In the genomic region with DNA sequence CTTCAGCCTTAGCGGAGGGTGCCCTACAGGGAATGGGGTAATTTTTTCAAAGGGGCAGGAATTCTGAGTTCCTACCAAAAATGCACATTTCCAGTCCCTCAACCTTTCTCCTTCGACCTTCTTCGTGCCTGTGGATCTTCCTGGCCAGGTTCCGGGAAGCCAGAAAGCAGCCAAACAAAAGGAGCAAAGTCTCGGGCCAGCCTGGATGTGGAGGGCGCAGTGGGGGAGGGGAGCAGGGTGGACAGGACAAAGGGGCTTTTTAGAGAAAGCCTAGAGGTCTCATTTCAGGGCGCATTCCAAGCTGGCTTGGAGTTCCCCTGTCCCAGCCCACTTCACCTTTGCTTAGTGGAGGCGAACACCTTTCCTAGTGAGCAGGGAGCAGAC, we compare ENCODE assay signal across 9 cellular contexts. TPM values are rescaled to one million over a fixed set of nuclear protein-coding genes. Genes with fewer than 3 reads are reported as not detected.
DNase-seq lines count a peak whose midpoint lies in the region; ATAC-seq and TF ChIP-seq lines count a peak whose summit lies in the region.
"Had no signal": no experiment of that assay in that cellular context is flagged by ENCODE, and none has a peak within 500 bp of the region (broad histone marks: within the 10 kb centered on the region; RNA-seq: fewer than 3 reads in every experiment).

No MANE protein-coding gene starts in this region.

- H3K36me3 ChIP-seq in H7 (replicated peaks; ENCODE audit: control insufficient read depth, insufficient read depth, low read length) (no peaks in the 10 kb centered on the region), iPS-18a (ENCODE audit: control insufficient read depth, low read depth, low read length) (no peaks in the 10 kb centered on the region)

- DNase-seq in H7 (peak; percentile 87), WTC11 (ENCODE audit: low spot score) (peak; percentile 76), skeletal muscle cell (ENCODE audit: low read depth) (no peak), NCI-H226 (no peak)
- DNase-seq: stimulated activated CD4-positive, alpha-beta T cell treated with anti-CD3 and anti-CD28 coated beads, Interleukin-1b, Interleukin-23, amount 100 ng/mL, for 48 hours had no signal

- no peak for TF ChIP-seq CTCF in WTC11 (IDR thresholded peaks at IDR 0.05)

- peaks cover 74% of the 10 kb centered on the region for H3K4me1 Mint-ChIP-seq in WTC11

- H3K27ac Mint-ChIP-seq in WTC11, result peak overlapping the region; percentile 94

- CTCF ChIA-PET in WTC11 (lab: Charles Lee), result interaction anchor here (0.6 to 4.1 kb wide), 10 partner anchors 14 to 270 kb away, joined by 3 to 19 read pairs (median 7); a partner anchor contains a TSS

- peak overlapping the region; percentile 88 for H3K4me3 Mint-ChIP-seq in WTC11

- no peaks in the 10 kb centered on the region for H3K9me3 Mint-ChIP-seq in WTC11

- POLR2A ChIA-PET in WTC11 (lab: Charles Lee), result interaction anchor here (0.6 to 1.7 kb wide), 2 partner anchors 18 to 106 kb away, joined by 3 to 8 read pairs; no protein-coding TSS in a partner anchor

- peak overlapping the region; percentile 99 for H3K9ac ChIP-seq in iPS-18a (ENCODE audit: low read length)

- no peaks in the 10 kb centered on the region for H3K9me3 ChIP-seq in iPS-18a (ENCODE audit: control insufficient read depth, low read depth, low read length)

- H3K27me3 Mint-ChIP-seq in WTC11 (ENCODE audit: low read depth), result peaks cover 3% of the 10 kb centered on the region; the same call in 1 of the 2 replicates

- no peaks in the 10 kb centered on the region for H3K36me3 Mint-ChIP-seq in WTC11

- peak overlapping the region; percentile 68 for H3K4me3 ChIP-seq in H7 (ENCODE audit: insufficient read depth, low read depth, low read length)
- peak overlapping the region; percentile 80 for H3K4me3 ChIP-seq in iPS-18a (ENCODE audit: low read length)
- peak overlapping the region; percentile 52 for H3K4me3 ChIP-seq in skeletal muscle cell (ENCODE audit: low read depth, low read length)

- peaks cover 60% of the 10 kb centered on the region for H3K4me1 ChIP-seq in iPS-18a (ENCODE audit: control insufficient read depth, low read depth, low read length)

- ATAC-seq in WTC11 (peak; percentile 46), esophagus mucosa (no peak), HG02623 (IDR thresholded peaks at IDR 0.05; ENCODE audit: unreplicated experiment) (no peak)
- no peak for ATAC-seq in activated CD4-positive, CD25-positive, alpha-beta regulatory T cell treated with anti-CD3 and anti-CD28 coated beads, Interleukin-2, amount 50 U/mL, for 24 hours

- H3K27ac ChIP-seq in iPS-18a (ENCODE audit: low read length), result peak overlapping the region; percentile 96

- 0 out of 2 replicates have a peak, but pooled peaks cover 1% of the 10 kb centered on the region for H3K27me3 ChIP-seq in H7 (ENCODE audit: control insufficient read depth, insufficient read depth, low read length)
- no peaks in the 10 kb centered on the region for H3K27me3 ChIP-seq in iPS-18a (ENCODE audit: control insufficient read depth, insufficient read depth, low read length)

TF ChIP-seq in WTC11, 78 proteins besides CTCF, POLR2A, EP300 and RAD21:
- TF ChIP-seq ZNF317 (CRISPR knock-in tag; IDR thresholded peaks at IDR 0.05; ENCODE audit: borderline replicate concordance, low read depth), result no peak
- TF ChIP-seq, protein P1, sequence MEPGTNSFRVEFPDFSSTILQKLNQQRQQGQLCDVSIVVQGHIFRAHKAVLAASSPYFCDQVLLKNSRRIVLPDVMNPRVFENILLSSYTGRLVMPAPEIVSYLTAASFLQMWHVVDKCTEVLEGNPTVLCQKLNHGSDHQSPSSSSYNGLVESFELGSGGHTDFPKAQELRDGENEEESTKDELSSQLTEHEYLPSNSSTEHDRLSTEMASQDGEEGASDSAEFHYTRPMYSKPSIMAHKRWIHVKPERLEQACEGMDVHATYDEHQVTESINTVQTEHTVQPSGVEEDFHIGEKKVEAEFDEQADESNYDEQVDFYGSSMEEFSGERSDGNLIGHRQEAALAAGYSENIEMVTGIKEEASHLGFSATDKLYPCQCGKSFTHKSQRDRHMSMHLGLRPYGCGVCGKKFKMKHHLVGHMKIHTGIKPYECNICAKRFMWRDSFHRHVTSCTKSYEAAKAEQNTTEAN (CRISPR knock-in tag; IDR thresholded peaks at IDR 0.05), result no peak
- peak; percentile 70; the same call in 1 of the 2 replicates for TF ChIP-seq ETV6 (CRISPR knock-in tag; IDR thresholded peaks at IDR 0.05)
- peak; percentile 17; the same call in 1 of the 2 replicates for TF ChIP-seq ZNF423 (CRISPR knock-in tag; IDR thresholded peaks at IDR 0.05)
- TF ChIP-seq, protein P2, sequence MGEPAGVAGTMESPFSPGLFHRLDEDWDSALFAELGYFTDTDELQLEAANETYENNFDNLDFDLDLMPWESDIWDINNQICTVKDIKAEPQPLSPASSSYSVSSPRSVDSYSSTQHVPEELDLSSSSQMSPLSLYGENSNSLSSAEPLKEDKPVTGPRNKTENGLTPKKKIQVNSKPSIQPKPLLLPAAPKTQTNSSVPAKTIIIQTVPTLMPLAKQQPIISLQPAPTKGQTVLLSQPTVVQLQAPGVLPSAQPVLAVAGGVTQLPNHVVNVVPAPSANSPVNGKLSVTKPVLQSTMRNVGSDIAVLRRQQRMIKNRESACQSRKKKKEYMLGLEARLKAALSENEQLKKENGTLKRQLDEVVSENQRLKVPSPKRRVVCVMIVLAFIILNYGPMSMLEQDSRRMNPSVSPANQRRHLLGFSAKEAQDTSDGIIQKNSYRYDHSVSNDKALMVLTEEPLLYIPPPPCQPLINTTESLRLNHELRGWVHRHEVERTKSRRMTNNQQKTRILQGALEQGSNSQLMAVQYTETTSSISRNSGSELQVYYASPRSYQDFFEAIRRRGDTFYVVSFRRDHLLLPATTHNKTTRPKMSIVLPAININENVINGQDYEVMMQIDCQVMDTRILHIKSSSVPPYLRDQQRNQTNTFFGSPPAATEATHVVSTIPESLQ (CRISPR knock-in tag; IDR thresholded peaks at IDR 0.05), result no peak
- 0 out of 2 replicates have a peak, but pooled peaks have one; percentile 10 for TF ChIP-seq SMAD3 (CRISPR knock-in tag; IDR thresholded peaks at IDR 0.05; ENCODE audit: borderline replicate concordance)
- TF ChIP-seq, protein P3, sequence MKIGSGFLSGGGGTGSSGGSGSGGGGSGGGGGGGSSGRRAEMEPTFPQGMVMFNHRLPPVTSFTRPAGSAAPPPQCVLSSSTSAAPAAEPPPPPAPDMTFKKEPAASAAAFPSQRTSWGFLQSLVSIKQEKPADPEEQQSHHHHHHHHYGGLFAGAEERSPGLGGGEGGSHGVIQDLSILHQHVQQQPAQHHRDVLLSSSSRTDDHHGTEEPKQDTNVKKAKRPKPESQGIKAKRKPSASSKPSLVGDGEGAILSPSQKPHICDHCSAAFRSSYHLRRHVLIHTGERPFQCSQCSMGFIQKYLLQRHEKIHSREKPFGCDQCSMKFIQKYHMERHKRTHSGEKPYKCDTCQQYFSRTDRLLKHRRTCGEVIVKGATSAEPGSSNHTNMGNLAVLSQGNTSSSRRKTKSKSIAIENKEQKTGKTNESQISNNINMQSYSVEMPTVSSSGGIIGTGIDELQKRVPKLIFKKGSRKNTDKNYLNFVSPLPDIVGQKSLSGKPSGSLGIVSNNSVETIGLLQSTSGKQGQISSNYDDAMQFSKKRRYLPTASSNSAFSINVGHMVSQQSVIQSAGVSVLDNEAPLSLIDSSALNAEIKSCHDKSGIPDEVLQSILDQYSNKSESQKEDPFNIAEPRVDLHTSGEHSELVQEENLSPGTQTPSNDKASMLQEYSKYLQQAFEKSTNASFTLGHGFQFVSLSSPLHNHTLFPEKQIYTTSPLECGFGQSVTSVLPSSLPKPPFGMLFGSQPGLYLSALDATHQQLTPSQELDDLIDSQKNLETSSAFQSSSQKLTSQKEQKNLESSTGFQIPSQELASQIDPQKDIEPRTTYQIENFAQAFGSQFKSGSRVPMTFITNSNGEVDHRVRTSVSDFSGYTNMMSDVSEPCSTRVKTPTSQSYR (CRISPR knock-in tag; IDR thresholded peaks at IDR 0.05), result 0 out of 2 replicates have a peak, but pooled peaks have one; percentile 53
- TF ChIP-seq, protein P4, sequence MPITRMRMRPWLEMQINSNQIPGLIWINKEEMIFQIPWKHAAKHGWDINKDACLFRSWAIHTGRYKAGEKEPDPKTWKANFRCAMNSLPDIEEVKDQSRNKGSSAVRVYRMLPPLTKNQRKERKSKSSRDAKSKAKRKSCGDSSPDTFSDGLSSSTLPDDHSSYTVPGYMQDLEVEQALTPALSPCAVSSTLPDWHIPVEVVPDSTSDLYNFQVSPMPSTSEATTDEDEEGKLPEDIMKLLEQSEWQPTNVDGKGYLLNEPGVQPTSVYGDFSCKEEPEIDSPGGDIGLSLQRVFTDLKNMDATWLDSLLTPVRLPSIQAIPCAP (CRISPR knock-in tag; IDR thresholded peaks at IDR 0.05), result 0 out of 2 replicates have a peak, but pooled peaks have one; percentile 29
- no peak; the same call in 1 of the 2 replicates for TF ChIP-seq TEAD4 (CRISPR knock-in tag; IDR thresholded peaks at IDR 0.05)
- no peak for TF ChIP-seq ZNF232 (CRISPR knock-in tag; IDR thresholded peaks at IDR 0.05)
- no peak for TF ChIP-seq MYBL2 (CRISPR knock-in tag; IDR thresholded peaks at IDR 0.05)
- no peak for TF ChIP-seq ZNF671 (CRISPR knock-in tag; IDR thresholded peaks at IDR 0.05)
- TF ChIP-seq ATF1 (CRISPR knock-in tag; IDR thresholded peaks at IDR 0.05), result no peak

RNA-seq across cellular contexts. Expression of a gene that starts 2.9 kb away (rescaled TPM):
- total RNA-seq in H7 (2014; rRNA removed; shearing (Covaris generic)), result 44.5 and 53.8 TPM in 2 replicates
- total RNA-seq in WTC11 (2021), result 41.2 to 47.9 TPM (median 47.6 TPM) in 3 replicates
- total RNA-seq in esophagus mucosa, result 54.8 TPM

RNA-seq across cellular contexts. Expression of a gene that starts 19.0 kb away (rescaled TPM):
- not detected in 2 replicates for total RNA-seq in H7 (2014; rRNA removed; shearing (Covaris generic))
- total RNA-seq in WTC11 (2021) (0.14 to 0.16 TPM in 2 of 3 replicates, not detected in the other), esophagus mucosa (0.32 TPM)

Comparison
In these comparisons a context has a peak if more than half of its experiments do, and no peak if none do; other contexts are left out.
1. DNase-seq: peak in H7 (single experiment) and WTC11 (single experiment); none in skeletal muscle cell (single experiment) and NCI-H226 (single experiment).
2. Peak in every context shown above with its lines, with median percentiles within 50 percentile points of each other: H3K4me3 ChIP-seq.